28 cellular contexts compared by ENCODE assay signal in genomic region chr3:82633319-82633718, GRCh38.
"Had no signal": no experiment of that assay in that cellular context is flagged by ENCODE, and none has a peak within 500 bp of the region (broad histone marks: within the 10 kb centered on the region; RNA-seq: fewer than 3 reads in every experiment).

No MANE protein-coding gene starts in this region.

- H3K4me3 Mint-ChIP-seq: activated CD4-positive, alpha-beta memory T cell treated with anti-CD3 and anti-CD28 coated beads for 36 hours; activated naive CD4-positive, alpha-beta T cell treated with anti-CD3 and anti-CD28 coated beads, Interleukin-2, amount 10 ng/mL, durations not matched to agents 7 days and 5 days; activated naive CD8-positive, alpha-beta T cell treated with anti-CD3 and anti-CD28 coated beads, Interleukin-2, amount 10 ng/mL, durations not matched to agents 7 days and 5 days; activated T-helper 1 cell treated with anti-CD3 and anti-CD28 coated beads, Interleukin-12 subunit alpha, Interleukin-12 subunit beta, Interleukin-2, Interleukin-4 antibody, amounts not matched to agents 30 ng/mL and 10 ng/mL and 1 ng/mL, durations not matched to agents 14 hours and 24 hours and 36 hours; natural killer cell treated with Interleukin-12 subunit alpha and Interleukin-12 subunit beta and Interleukin-15 and Interleukin-18, amount 100 ng/mL, for 72 hours; stimulated activated naive B cell treated with anti-CD40 and anti-IgM and Interleukin-4, amounts not matched to agents 10 μg/mL and 1 μg/mL and 100 μg/mL, for 72 hours; T-cell had no signal

- H3K9me3 ChIP-seq: gastroesophageal sphincter, lower lobe of right lung, mucosa of descending colon, ovary, sigmoid colon, stomach, suprapubic skin, tibial artery, upper lobe of right lung had no signal

- H3K27me3 Mint-ChIP-seq: activated CD4-positive, alpha-beta memory T cell treated with anti-CD3 and anti-CD28 coated beads for 36 hours; activated naive CD4-positive, alpha-beta T cell treated with anti-CD3 and anti-CD28 coated beads, Interleukin-2, amount 10 ng/mL, durations not matched to agents 7 days and 5 days; activated naive CD8-positive, alpha-beta T cell treated with anti-CD3 and anti-CD28 coated beads, Interleukin-2, amount 10 ng/mL, durations not matched to agents 7 days and 5 days; natural killer cell treated with Interleukin-12 subunit alpha and Interleukin-12 subunit beta and Interleukin-15 and Interleukin-18, amount 100 ng/mL, for 72 hours; progenitor cell of endocrine pancreas; stimulated activated naive B cell treated with anti-CD40 and anti-IgM and Interleukin-4, amounts not matched to agents 10 μg/mL and 1 μg/mL and 100 μg/mL, for 72 hours; T-cell had no signal

- H3K4me1 ChIP-seq: gastroesophageal sphincter, left lung, lower lobe of right lung, sigmoid colon, stomach, suprapubic skin, upper lobe of right lung had no signal

- H3K4me3 ChIP-seq: gastroesophageal sphincter, left lung, lower lobe of right lung, mucosa of descending colon, ovary, sigmoid colon, stomach, suprapubic skin, tibial artery, upper lobe of right lung had no signal

- H3K36me3 Mint-ChIP-seq: activated CD4-positive, alpha-beta memory T cell treated with anti-CD3 and anti-CD28 coated beads for 36 hours; activated naive CD4-positive, alpha-beta T cell treated with anti-CD3 and anti-CD28 coated beads, Interleukin-2, amount 10 ng/mL, durations not matched to agents 7 days and 5 days; activated naive CD8-positive, alpha-beta T cell treated with anti-CD3 and anti-CD28 coated beads, Interleukin-2, amount 10 ng/mL, durations not matched to agents 7 days and 5 days; stimulated activated naive B cell treated with anti-CD40 and anti-IgM and Interleukin-4, amounts not matched to agents 10 μg/mL and 1 μg/mL and 100 μg/mL, for 72 hours; T-cell had no signal

- H3K27ac Mint-ChIP-seq: activated CD4-positive, alpha-beta memory T cell treated with anti-CD3 and anti-CD28 coated beads for 36 hours; activated naive CD4-positive, alpha-beta T cell treated with anti-CD3 and anti-CD28 coated beads, Interleukin-2, amount 10 ng/mL, durations not matched to agents 7 days and 5 days; activated naive CD8-positive, alpha-beta T cell treated with anti-CD3 and anti-CD28 coated beads, Interleukin-2, amount 10 ng/mL, durations not matched to agents 7 days and 5 days; activated T-helper 1 cell treated with anti-CD3 and anti-CD28 coated beads, Interleukin-12 subunit alpha, Interleukin-12 subunit beta, Interleukin-2, Interleukin-4 antibody, amounts not matched to agents 30 ng/mL and 10 ng/mL and 1 ng/mL, durations not matched to agents 14 hours and 24 hours and 36 hours; natural killer cell treated with Interleukin-12 subunit alpha and Interleukin-12 subunit beta and Interleukin-15 and Interleukin-18, amount 100 ng/mL, for 72 hours; progenitor cell of endocrine pancreas; stimulated activated naive B cell treated with anti-CD40 and anti-IgM and Interleukin-4, amounts not matched to agents 10 μg/mL and 1 μg/mL and 100 μg/mL, for 72 hours; T-cell had no signal

- ATAC-seq: gastroesophageal sphincter; left lung; lower lobe of right lung; mucosa of descending colon; natural killer cell treated with Interleukin-12 subunit alpha and Interleukin-12 subunit beta and Interleukin-15 and Interleukin-18, amount 100 ng/mL, for 72 hours; stimulated activated naive B cell treated with anti-CD40 and anti-IgM and Interleukin-4, amounts not matched to agents 10 μg/mL and 1 μg/mL and 100 μg/mL, for 72 hours; T-cell; upper lobe of right lung had no signal

- H3K4me1 Mint-ChIP-seq: activated naive CD4-positive, alpha-beta T cell treated with anti-CD3 and anti-CD28 coated beads, Interleukin-2, amount 10 ng/mL, durations not matched to agents 7 days and 5 days; activated naive CD8-positive, alpha-beta T cell treated with anti-CD3 and anti-CD28 coated beads, Interleukin-2, amount 10 ng/mL, durations not matched to agents 7 days and 5 days; stimulated activated naive B cell treated with anti-CD40 and anti-IgM and Interleukin-4, amounts not matched to agents 10 μg/mL and 1 μg/mL and 100 μg/mL, for 72 hours; T-cell had no signal

- DNase-seq: activated CD4-positive, alpha-beta memory T cell treated with anti-CD3 and anti-CD28 coated beads for 36 hours; activated CD4-positive, alpha-beta T cell treated with anti-CD3 and anti-CD28 coated beads for 48 hours; activated CD8-positive, alpha-beta memory T cell treated with anti-CD3 and anti-CD28 coated beads, Interleukin-2, amount 50 U/mL, for 4 hours; activated effector memory CD4-positive, alpha-beta T cell treated with anti-CD3 and anti-CD28 coated beads, Interleukin-2, amount 50 U/mL, for 16 hours; activated naive CD4-positive, alpha-beta T cell treated with anti-CD3 and anti-CD28 coated beads, Interleukin-2, amount 10 ng/mL, durations not matched to agents 7 days and 5 days; activated naive CD8-positive, alpha-beta T cell treated with anti-CD3 and anti-CD28 coated beads, Interleukin-2, amount 10 ng/mL, durations not matched to agents 7 days and 5 days; activated T-cell treated with anti-CD3 and anti-CD28 coated beads, Interleukin-2, amount 50 U/mL, for 1 hour; caudate nucleus; head of caudate nucleus; hippocampal formation; kidney glomerular epithelial cell; left lung; lower lobe of right lung; mucosa of descending colon; ovary; sigmoid colon; small intestine; stimulated activated CD4-positive, alpha-beta T cell treated with anti-CD3 and anti-CD28 coated beads, Interleukin-1b, Interleukin-23, amount 100 ng/mL, for 48 hours; stimulated activated naive B cell treated with anti-CD40 and anti-IgM and Interleukin-4, amounts not matched to agents 10 μg/mL and 1 μg/mL and 100 μg/mL, for 72 hours; stomach; T-cell; tibial artery; upper lobe of right lung had no signal

- H3K27me3 ChIP-seq: gastroesophageal sphincter, left lung, ovary, sigmoid colon, stomach, suprapubic skin, tibial artery, upper lobe of right lung had no signal

- H3K27ac ChIP-seq: gastroesophageal sphincter, left lung, lower lobe of right lung, ovary, sigmoid colon, stomach, suprapubic skin, tibial artery, upper lobe of right lung had no signal

- H3K36me3 ChIP-seq: gastroesophageal sphincter, left lung, lower lobe of right lung, ovary, sigmoid colon, stomach, suprapubic skin, tibial artery, upper lobe of right lung had no signal
